ENCODE assay signal across 15 cellular contexts in genomic region chr16:72530434-72530833, GRCh38.
DNase-seq lines count a peak whose midpoint lies in the region; ATAC-seq and TF ChIP-seq lines count a peak whose summit lies in the region.
"Had no signal": no experiment of that assay in that cellular context is flagged by ENCODE, and none has a peak within 500 bp of the region (broad histone marks: within the 10 kb centered on the region; RNA-seq: fewer than 3 reads in every experiment).

No MANE protein-coding gene starts in this region.

- H3K9me3 ChIP-seq in SJSA1 (replicated peaks) = no peaks in the 10 kb centered on the region

- no peak for ATAC-seq in HG03565 (IDR thresholded peaks at IDR 0.05; ENCODE audit: unreplicated experiment)
- ATAC-seq in HG02938 (IDR thresholded peaks at IDR 0.05; ENCODE audit: unreplicated experiment) = no peak
- ATAC-seq: CD8-positive, alpha-beta T cell; effector memory CD8-positive, alpha-beta T cell had no signal

- peak; percentile 31 for TF ChIP-seq CTCF in fibroblast of the aortic adventitia (IDR thresholded peaks at IDR 0.05; ENCODE audit: insufficient read depth, low read length)

- no peak overlapping the region for H3K4me3 ChIP-seq in SJSA1
- H3K4me3 ChIP-seq in fibroblast of the aortic adventitia (ENCODE audit: low read depth, low read length) = no peak overlapping the region

- no peaks in the 10 kb centered on the region for H3K36me3 ChIP-seq in SJSA1

- DNase-seq in AG08396 (ENCODE audit: low spot score) (peak; percentile 7), HS-27A (ENCODE audit: low read depth) (peak; percentile 91), SJSA1 (ENCODE audit: low read depth in 1 of 2, low spot score in 2 of 2) (peak; percentile 46 to 50), fibroblast of the aortic adventitia (ENCODE audit: low read depth) (peak; percentile 66), T-helper 1 cell (no peak), posterior cingulate gyrus (no peak)
- DNase-seq: activated B cell treated with CpG ODN at 0.5 μM for 24 hours; activated gamma-delta T cell; CD8-positive, alpha-beta T cell; effector memory CD8-positive, alpha-beta T cell; kidney; stimulated activated CD4-positive, alpha-beta T cell treated with anti-CD3 and anti-CD28 coated beads, Interleukin-1b, Interleukin-23, amount 100 ng/mL, for 48 hours had no signal

- no peak overlapping the region for H3K27ac ChIP-seq in SJSA1
- H3K27ac ChIP-seq: KMS-11 had no signal

- H3K4me1 ChIP-seq in SJSA1 (replicated peaks) = peaks cover 4% of the 10 kb centered on the region; the same call in 1 of the 2 replicates

- no peaks in the 10 kb centered on the region for H3K27me3 ChIP-seq in SJSA1 (replicated peaks)

- intact Hi-C loops in posterior cingulate gyrus (cut with DNase I) = no loop called here

Comparison
In these comparisons a context has a peak if more than half of its experiments do, and no peak if none do; other contexts are left out.
1. DNase-seq: peak in AG08396 (single experiment), HS-27A (single experiment), SJSA1 (2 of 2) and fibroblast of the aortic adventitia (single experiment); none in T-helper 1 cell (0 of 5) and posterior cingulate gyrus (0 of 10).